In the genomic region with DNA sequence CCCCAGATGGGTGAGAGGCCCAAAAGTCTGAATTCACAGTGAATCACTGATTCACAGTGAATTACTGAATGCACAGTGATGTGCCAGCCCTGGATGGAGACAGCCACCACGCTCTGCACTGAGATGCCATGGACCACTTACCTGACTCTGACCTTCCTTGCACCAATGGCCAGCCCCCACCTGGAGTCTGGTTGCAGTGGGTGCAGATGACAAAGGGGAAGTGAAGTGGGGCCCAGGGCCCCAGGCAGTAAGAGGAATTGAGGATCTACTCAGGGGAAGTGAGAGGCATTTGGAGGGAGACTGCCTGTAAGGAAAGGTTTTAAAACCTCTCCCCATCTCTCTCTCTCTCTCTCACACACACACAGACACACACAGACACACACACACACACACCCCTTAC, we compare ENCODE assay signal across 18 cellular contexts.
"Had no signal": no experiment of that assay in that cellular context is flagged by ENCODE, and none has a peak within 500 bp of the region (broad histone marks: within the 10 kb centered on the region; RNA-seq: fewer than 3 reads in every experiment).

No MANE protein-coding gene starts in this region.

- H3K27ac Mint-ChIP-seq: activated CD4-positive, alpha-beta memory T cell treated with anti-CD3 and anti-CD28 coated beads for 36 hours; activated naive CD8-positive, alpha-beta T cell treated with anti-CD3 and anti-CD28 coated beads, Interleukin-2, amount 10 ng/mL, durations not matched to agents 7 days and 5 days; memory B cell; natural killer cell treated with Interleukin-12 subunit alpha and Interleukin-12 subunit beta and Interleukin-15 and Interleukin-18, amount 100 ng/mL, for 72 hours; stimulated activated naive B cell treated with anti-CD40 and anti-IgM and Interleukin-4, amounts not matched to agents 10 μg/mL and 1 μg/mL and 100 μg/mL, for 72 hours had no signal

- H3K27ac ChIP-seq: coronary artery, esophagus muscularis mucosa, psoas muscle, right atrium auricular region, upper lobe of left lung had no signal

- ATAC-seq: left cardiac atrium; natural killer cell treated with Interleukin-12 subunit alpha and Interleukin-12 subunit beta and Interleukin-15 and Interleukin-18, amount 100 ng/mL, for 72 hours; psoas muscle had no signal

- H3K4me1 Mint-ChIP-seq: activated naive CD8-positive, alpha-beta T cell treated with anti-CD3 and anti-CD28 coated beads, Interleukin-2, amount 10 ng/mL, durations not matched to agents 7 days and 5 days; stimulated activated naive B cell treated with anti-CD40 and anti-IgM and Interleukin-4, amounts not matched to agents 10 μg/mL and 1 μg/mL and 100 μg/mL, for 72 hours had no signal

- DNase-seq: activated CD4-positive, alpha-beta memory T cell treated with anti-CD3 and anti-CD28 coated beads for 36 hours; activated CD4-positive, alpha-beta T cell treated with anti-CD3 and anti-CD28 coated beads for 48 hours; activated CD4-positive, CD25-positive, alpha-beta regulatory T cell; activated naive CD4-positive, alpha-beta T cell treated with Interleukin-2 at 50 U/mL for 16 hours; activated naive CD8-positive, alpha-beta T cell treated with anti-CD3 and anti-CD28 coated beads, Interleukin-2, amount 10 ng/mL, durations not matched to agents 7 days and 5 days; activated T-cell treated with anti-CD3 and anti-CD28 coated beads, Interleukin-2, amount 50 U/mL, for 48 hours; amygdala; left cardiac atrium; psoas muscle; stimulated activated CD4-positive, alpha-beta T cell treated with anti-CD3 and anti-CD28 coated beads, Interleukin-12 subunit alpha, Interleukin-12 subunit beta, amount 100 ng/mL, for 4 hours; stimulated activated naive B cell treated with anti-CD40 and anti-IgM and Interleukin-4, amounts not matched to agents 10 μg/mL and 1 μg/mL and 100 μg/mL, for 72 hours; T-helper 9 cell; upper lobe of left lung had no signal

- H3K4me3 ChIP-seq: coronary artery, esophagus muscularis mucosa, psoas muscle, right atrium auricular region, upper lobe of left lung had no signal

- H3K36me3 ChIP-seq: esophagus muscularis mucosa, right atrium auricular region, upper lobe of left lung had no signal

- H3K4me3 Mint-ChIP-seq: activated CD4-positive, alpha-beta memory T cell treated with anti-CD3 and anti-CD28 coated beads for 36 hours; activated naive CD8-positive, alpha-beta T cell treated with anti-CD3 and anti-CD28 coated beads, Interleukin-2, amount 10 ng/mL, durations not matched to agents 7 days and 5 days; memory B cell; natural killer cell treated with Interleukin-12 subunit alpha and Interleukin-12 subunit beta and Interleukin-15 and Interleukin-18, amount 100 ng/mL, for 72 hours; stimulated activated naive B cell treated with anti-CD40 and anti-IgM and Interleukin-4, amounts not matched to agents 10 μg/mL and 1 μg/mL and 100 μg/mL, for 72 hours had no signal

- H3K27me3 ChIP-seq: esophagus muscularis mucosa, right atrium auricular region, upper lobe of left lung had no signal

- H3K36me3 Mint-ChIP-seq: activated CD4-positive, alpha-beta memory T cell treated with anti-CD3 and anti-CD28 coated beads for 36 hours; activated naive CD8-positive, alpha-beta T cell treated with anti-CD3 and anti-CD28 coated beads, Interleukin-2, amount 10 ng/mL, durations not matched to agents 7 days and 5 days; memory B cell; natural killer cell treated with Interleukin-12 subunit alpha and Interleukin-12 subunit beta and Interleukin-15 and Interleukin-18, amount 100 ng/mL, for 72 hours; stimulated activated naive B cell treated with anti-CD40 and anti-IgM and Interleukin-4, amounts not matched to agents 10 μg/mL and 1 μg/mL and 100 μg/mL, for 72 hours had no signal

- H3K9me3 ChIP-seq: esophagus muscularis mucosa, psoas muscle, right atrium auricular region, upper lobe of left lung had no signal

- H3K9me3 Mint-ChIP-seq: activated CD4-positive, alpha-beta memory T cell treated with anti-CD3 and anti-CD28 coated beads for 36 hours; activated naive CD8-positive, alpha-beta T cell treated with anti-CD3 and anti-CD28 coated beads, Interleukin-2, amount 10 ng/mL, durations not matched to agents 7 days and 5 days; memory B cell; natural killer cell treated with Interleukin-12 subunit alpha and Interleukin-12 subunit beta and Interleukin-15 and Interleukin-18, amount 100 ng/mL, for 72 hours; stimulated activated naive B cell treated with anti-CD40 and anti-IgM and Interleukin-4, amounts not matched to agents 10 μg/mL and 1 μg/mL and 100 μg/mL, for 72 hours had no signal

- H3K4me1 ChIP-seq: esophagus muscularis mucosa, psoas muscle, right atrium auricular region, upper lobe of left lung had no signal

- H3K27me3 Mint-ChIP-seq: activated CD4-positive, alpha-beta memory T cell treated with anti-CD3 and anti-CD28 coated beads for 36 hours; activated naive CD8-positive, alpha-beta T cell treated with anti-CD3 and anti-CD28 coated beads, Interleukin-2, amount 10 ng/mL, durations not matched to agents 7 days and 5 days; memory B cell; natural killer cell treated with Interleukin-12 subunit alpha and Interleukin-12 subunit beta and Interleukin-15 and Interleukin-18, amount 100 ng/mL, for 72 hours; stimulated activated naive B cell treated with anti-CD40 and anti-IgM and Interleukin-4, amounts not matched to agents 10 μg/mL and 1 μg/mL and 100 μg/mL, for 72 hours had no signal
